In the genomic region with DNA sequence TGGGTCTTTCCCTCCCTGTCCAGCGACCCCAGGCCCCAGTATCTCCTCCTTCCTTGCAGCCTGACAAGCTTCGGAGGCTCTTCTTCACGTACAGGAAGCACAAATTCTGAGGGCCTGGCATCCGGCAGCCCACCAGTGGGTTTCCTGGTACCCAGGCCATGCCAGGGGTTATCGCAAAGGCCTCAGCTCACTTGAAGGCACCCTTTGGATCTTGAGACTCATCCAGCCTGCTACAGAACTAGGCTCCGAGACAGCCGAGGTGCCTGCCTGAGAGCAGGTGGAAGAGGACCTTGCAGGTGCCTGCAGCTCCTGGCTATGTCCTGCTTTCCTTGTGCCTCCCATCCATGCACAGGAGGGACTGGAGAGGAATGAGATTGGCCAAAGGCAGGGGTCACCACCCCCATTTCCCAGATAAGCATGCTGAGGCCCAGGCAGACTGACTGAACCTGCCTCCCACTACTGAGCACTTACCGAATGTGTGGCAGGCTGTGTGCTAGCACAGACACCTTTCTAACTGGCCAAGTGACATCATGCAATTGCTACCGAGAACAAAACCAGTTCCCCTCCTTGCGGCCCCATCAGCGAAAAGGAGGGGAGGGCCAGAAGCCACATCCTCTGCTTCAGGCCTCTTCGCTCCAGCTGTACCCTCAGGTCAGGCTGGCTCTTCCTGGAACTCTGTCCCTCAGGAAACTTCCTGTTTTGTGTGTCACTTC, we compare ENCODE assay signal across 1 cellular context.
TF ChIP-seq lines count a peak whose summit lies in the region.

No MANE protein-coding gene starts in this region.

TF ChIP-seq in GM12878, 131 proteins besides CTCF, POLR2A, EP300 and RAD21:
- TF ChIP-seq SMARCA5 (IDR thresholded peaks at IDR 0.05) (peak; percentile 98), TCF12 (IDR thresholded peaks at IDR 0.05; ENCODE audit: low read depth, low read length) (peak; percentile 66; the same call in 1 of the 2 replicates), PML (IDR thresholded peaks at IDR 0.05; ENCODE audit: low read length) (no peak), ETV6 (conservative IDR thresholded peaks at IDR 0.05 in 1 of 2, IDR thresholded peaks at IDR 0.05 in 1 of 2; ENCODE audit: borderline replicate concordance in 1 of 2, low read depth in 1 of 2) (peak in 1 of 2 experiments; percentile 87; a peak in 2 of 4 replicates), RCOR1 (conservative IDR thresholded peaks at IDR 0.05; ENCODE audit: low read depth, low read length) (0 out of 2 replicates have a peak, but pooled peaks have one; percentile 65), MTA2 (IDR thresholded peaks at IDR 0.05; ENCODE audit: low read depth) (0 out of 2 replicates have a peak, but pooled peaks have one; percentile 46), HDGF (IDR thresholded peaks at IDR 0.05) (peak; percentile 88), SMC3 (IDR thresholded peaks at IDR 0.05; ENCODE audit: borderline replicate concordance, low read length) (peak; percentile 22; the same call in 1 of the 2 replicates), IRF4 (IDR thresholded peaks at IDR 0.05; ENCODE audit: low read depth, low read length) (peak; percentile 65; the same call in 1 of the 2 replicates), RUNX3 (IDR thresholded peaks at IDR 0.05; ENCODE audit: low read length) (peak; percentile 90), JUNB (IDR thresholded peaks at IDR 0.05) (peak; percentile 26; the same call in 1 of the 2 replicates), CREM (IDR thresholded peaks at IDR 0.05; ENCODE audit: low read depth) (peak; percentile 68; the same call in 1 of the 2 replicates), ZNF217 (IDR thresholded peaks at IDR 0.05) (peak; percentile 72; the same call in 1 of the 2 replicates), NBN (IDR thresholded peaks at IDR 0.05) (peak; percentile 89; the same call in 1 of the 2 replicates), CBFB (IDR thresholded peaks at IDR 0.05; ENCODE audit: low read depth) (no peak), BHLHE40 (IDR thresholded peaks at IDR 0.05; ENCODE audit: borderline replicate concordance in 1 of 2, low read depth in 2 of 2, low read length in 1 of 2) (peak in 1 of 2 experiments; percentile 45; a peak in 1 of 4 replicates), JUND (IDR thresholded peaks at IDR 0.05; ENCODE audit: low read depth, low read length) (peak; percentile 49; the same call in 1 of the 2 replicates), RB1 (IDR thresholded peaks at IDR 0.05; ENCODE audit: borderline replicate concordance) (no peak), TARDBP (IDR thresholded peaks at IDR 0.05; ENCODE audit: borderline replicate concordance) (no peak), CREB1 (IDR thresholded peaks at IDR 0.05; ENCODE audit: low read depth) (peak; percentile 70), NR2F1 (conservative IDR thresholded peaks at IDR 0.05) (peak; percentile 57), ASH2L (IDR thresholded peaks at IDR 0.05; ENCODE audit: borderline replicate concordance, low read depth) (no peak), EGR1 (IDR thresholded peaks at IDR 0.05; ENCODE audit: borderline replicate concordance in 1 of 2, low read depth in 2 of 2, low read length in 2 of 2) (no peak), ATF7 (IDR thresholded peaks at IDR 0.05; ENCODE audit: low read depth) (peak; percentile 98), BCL11A (IDR thresholded peaks at IDR 0.05; ENCODE audit: low read depth, low read length) (peak; percentile 49; the same call in 1 of the 2 replicates), NFXL1 (IDR thresholded peaks at IDR 0.05; ENCODE audit: borderline replicate concordance) (no peak), DPF2 (IDR thresholded peaks at IDR 0.05) (peak; percentile 70), MEF2A (IDR thresholded peaks at IDR 0.05; ENCODE audit: insufficient read depth, low read depth, low read length) (no peak), POU2F2 (IDR thresholded peaks at IDR 0.05; ENCODE audit: borderline replicate concordance, low read depth, low read length) (peak; percentile 8; the same call in 1 of the 3 replicates), SPI1 (IDR thresholded peaks at IDR 0.05; ENCODE audit: borderline replicate concordance, insufficient read depth, low read depth, low read length) (peak; percentile 85), EED (IDR thresholded peaks at IDR 0.05; ENCODE audit: low read depth) (peak; percentile 90), MXI1 (IDR thresholded peaks at IDR 0.05; ENCODE audit: low read depth, low read length) (peak; percentile 55; the same call in 1 of the 2 replicates), SP1 (IDR thresholded peaks at IDR 0.05; ENCODE audit: low read depth, low read length) (peak; percentile 38), GABPA (IDR thresholded peaks at IDR 0.05; ENCODE audit: low read depth) (no peak), IKZF2 (IDR thresholded peaks at IDR 0.05) (peak; percentile 75 to 82; a peak in 3 of 4 replicates), ZNF24 (IDR thresholded peaks at IDR 0.05) (peak; percentile 77), FOXM1 (IDR thresholded peaks at IDR 0.05; ENCODE audit: low read depth, low read length) (no peak), NFYA (IDR thresholded peaks at IDR 0.05; ENCODE audit: borderline replicate concordance, low read depth, low read length) (no peak), IKZF1 (conservative IDR thresholded peaks at IDR 0.05) (peak; percentile 88)
- TF ChIP-seq, protein P1, sequence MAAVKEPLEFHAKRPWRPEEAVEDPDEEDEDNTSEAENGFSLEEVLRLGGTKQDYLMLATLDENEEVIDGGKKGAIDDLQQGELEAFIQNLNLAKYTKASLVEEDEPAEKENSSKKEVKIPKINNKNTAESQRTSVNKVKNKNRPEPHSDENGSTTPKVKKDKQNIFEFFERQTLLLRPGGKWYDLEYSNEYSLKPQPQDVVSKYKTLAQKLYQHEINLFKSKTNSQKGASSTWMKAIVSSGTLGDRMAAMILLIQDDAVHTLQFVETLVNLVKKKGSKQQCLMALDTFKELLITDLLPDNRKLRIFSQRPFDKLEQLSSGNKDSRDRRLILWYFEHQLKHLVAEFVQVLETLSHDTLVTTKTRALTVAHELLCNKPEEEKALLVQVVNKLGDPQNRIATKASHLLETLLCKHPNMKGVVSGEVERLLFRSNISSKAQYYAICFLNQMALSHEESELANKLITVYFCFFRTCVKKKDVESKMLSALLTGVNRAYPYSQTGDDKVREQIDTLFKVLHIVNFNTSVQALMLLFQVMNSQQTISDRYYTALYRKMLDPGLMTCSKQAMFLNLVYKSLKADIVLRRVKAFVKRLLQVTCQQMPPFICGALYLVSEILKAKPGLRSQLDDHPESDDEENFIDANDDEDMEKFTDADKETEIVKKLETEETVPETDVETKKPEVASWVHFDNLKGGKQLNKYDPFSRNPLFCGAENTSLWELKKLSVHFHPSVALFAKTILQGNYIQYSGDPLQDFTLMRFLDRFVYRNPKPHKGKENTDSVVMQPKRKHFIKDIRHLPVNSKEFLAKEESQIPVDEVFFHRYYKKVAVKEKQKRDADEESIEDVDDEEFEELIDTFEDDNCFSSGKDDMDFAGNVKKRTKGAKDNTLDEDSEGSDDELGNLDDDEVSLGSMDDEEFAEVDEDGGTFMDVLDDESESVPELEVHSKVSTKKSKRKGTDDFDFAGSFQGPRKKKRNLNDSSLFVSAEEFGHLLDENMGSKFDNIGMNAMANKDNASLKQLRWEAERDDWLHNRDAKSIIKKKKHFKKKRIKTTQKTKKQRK (IDR thresholded peaks at IDR 0.05; ENCODE audit: low read depth, low read length): no peak
- TF ChIP-seq, protein P2, sequence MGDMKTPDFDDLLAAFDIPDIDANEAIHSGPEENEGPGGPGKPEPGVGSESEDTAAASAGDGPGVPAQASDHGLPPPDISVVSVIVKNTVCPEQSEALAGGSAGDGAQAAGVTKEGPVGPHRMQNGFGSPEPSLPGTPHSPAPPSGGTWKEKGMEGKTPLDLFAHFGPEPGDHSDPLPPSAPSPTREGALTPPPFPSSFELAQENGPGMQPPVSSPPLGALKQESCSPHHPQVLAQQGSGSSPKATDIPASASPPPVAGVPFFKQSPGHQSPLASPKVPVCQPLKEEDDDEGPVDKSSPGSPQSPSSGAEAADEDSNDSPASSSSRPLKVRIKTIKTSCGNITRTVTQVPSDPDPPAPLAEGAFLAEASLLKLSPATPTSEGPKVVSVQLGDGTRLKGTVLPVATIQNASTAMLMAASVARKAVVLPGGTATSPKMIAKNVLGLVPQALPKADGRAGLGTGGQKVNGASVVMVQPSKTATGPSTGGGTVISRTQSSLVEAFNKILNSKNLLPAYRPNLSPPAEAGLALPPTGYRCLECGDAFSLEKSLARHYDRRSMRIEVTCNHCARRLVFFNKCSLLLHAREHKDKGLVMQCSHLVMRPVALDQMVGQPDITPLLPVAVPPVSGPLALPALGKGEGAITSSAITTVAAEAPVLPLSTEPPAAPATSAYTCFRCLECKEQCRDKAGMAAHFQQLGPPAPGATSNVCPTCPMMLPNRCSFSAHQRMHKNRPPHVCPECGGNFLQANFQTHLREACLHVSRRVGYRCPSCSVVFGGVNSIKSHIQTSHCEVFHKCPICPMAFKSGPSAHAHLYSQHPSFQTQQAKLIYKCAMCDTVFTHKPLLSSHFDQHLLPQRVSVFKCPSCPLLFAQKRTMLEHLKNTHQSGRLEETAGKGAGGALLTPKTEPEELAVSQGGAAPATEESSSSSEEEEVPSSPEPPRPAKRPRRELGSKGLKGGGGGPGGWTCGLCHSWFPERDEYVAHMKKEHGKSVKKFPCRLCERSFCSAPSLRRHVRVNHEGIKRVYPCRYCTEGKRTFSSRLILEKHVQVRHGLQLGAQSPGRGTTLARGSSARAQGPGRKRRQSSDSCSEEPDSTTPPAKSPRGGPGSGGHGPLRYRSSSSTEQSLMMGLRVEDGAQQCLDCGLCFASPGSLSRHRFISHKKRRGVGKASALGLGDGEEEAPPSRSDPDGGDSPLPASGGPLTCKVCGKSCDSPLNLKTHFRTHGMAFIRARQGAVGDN (IDR thresholded peaks at IDR 0.05): peak; percentile 91
- TF ChIP-seq, protein P3, sequence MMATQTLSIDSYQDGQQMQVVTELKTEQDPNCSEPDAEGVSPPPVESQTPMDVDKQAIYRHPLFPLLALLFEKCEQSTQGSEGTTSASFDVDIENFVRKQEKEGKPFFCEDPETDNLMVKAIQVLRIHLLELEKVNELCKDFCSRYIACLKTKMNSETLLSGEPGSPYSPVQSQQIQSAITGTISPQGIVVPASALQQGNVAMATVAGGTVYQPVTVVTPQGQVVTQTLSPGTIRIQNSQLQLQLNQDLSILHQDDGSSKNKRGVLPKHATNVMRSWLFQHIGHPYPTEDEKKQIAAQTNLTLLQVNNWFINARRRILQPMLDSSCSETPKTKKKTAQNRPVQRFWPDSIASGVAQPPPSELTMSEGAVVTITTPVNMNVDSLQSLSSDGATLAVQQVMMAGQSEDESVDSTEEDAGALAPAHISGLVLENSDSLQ (IDR thresholded peaks at IDR 0.05): peak; percentile 29; the same call in 1 of the 2 replicates
- TF ChIP-seq, protein P4, sequence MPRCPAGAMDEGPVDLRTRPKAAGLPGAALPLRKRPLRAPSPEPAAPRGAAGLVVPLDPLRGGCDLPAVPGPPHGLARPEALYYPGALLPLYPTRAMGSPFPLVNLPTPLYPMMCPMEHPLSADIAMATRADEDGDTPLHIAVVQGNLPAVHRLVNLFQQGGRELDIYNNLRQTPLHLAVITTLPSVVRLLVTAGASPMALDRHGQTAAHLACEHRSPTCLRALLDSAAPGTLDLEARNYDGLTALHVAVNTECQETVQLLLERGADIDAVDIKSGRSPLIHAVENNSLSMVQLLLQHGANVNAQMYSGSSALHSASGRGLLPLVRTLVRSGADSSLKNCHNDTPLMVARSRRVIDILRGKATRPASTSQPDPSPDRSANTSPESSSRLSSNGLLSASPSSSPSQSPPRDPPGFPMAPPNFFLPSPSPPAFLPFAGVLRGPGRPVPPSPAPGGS (IDR thresholded peaks at IDR 0.05; ENCODE audit: borderline replicate concordance, insufficient read depth, low read depth, low read length, poor library complexity, severe bottlenecking): no peak
- TF ChIP-seq, protein P5, sequence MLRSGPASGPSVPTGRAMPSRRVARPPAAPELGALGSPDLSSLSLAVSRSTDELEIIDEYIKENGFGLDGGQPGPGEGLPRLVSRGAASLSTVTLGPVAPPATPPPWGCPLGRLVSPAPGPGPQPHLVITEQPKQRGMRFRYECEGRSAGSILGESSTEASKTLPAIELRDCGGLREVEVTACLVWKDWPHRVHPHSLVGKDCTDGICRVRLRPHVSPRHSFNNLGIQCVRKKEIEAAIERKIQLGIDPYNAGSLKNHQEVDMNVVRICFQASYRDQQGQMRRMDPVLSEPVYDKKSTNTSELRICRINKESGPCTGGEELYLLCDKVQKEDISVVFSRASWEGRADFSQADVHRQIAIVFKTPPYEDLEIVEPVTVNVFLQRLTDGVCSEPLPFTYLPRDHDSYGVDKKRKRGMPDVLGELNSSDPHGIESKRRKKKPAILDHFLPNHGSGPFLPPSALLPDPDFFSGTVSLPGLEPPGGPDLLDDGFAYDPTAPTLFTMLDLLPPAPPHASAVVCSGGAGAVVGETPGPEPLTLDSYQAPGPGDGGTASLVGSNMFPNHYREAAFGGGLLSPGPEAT (IDR thresholded peaks at IDR 0.05; ENCODE audit: low read depth): peak; percentile 60; the same call in 1 of the 2 replicates
- TF ChIP-seq, protein P6, sequence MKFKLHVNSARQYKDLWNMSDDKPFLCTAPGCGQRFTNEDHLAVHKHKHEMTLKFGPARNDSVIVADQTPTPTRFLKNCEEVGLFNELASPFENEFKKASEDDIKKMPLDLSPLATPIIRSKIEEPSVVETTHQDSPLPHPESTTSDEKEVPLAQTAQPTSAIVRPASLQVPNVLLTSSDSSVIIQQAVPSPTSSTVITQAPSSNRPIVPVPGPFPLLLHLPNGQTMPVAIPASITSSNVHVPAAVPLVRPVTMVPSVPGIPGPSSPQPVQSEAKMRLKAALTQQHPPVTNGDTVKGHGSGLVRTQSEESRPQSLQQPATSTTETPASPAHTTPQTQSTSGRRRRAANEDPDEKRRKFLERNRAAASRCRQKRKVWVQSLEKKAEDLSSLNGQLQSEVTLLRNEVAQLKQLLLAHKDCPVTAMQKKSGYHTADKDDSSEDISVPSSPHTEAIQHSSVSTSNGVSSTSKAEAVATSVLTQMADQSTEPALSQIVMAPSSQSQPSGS (IDR thresholded peaks at IDR 0.05; ENCODE audit: low read length): peak; percentile 74
- TF ChIP-seq, protein P7, sequence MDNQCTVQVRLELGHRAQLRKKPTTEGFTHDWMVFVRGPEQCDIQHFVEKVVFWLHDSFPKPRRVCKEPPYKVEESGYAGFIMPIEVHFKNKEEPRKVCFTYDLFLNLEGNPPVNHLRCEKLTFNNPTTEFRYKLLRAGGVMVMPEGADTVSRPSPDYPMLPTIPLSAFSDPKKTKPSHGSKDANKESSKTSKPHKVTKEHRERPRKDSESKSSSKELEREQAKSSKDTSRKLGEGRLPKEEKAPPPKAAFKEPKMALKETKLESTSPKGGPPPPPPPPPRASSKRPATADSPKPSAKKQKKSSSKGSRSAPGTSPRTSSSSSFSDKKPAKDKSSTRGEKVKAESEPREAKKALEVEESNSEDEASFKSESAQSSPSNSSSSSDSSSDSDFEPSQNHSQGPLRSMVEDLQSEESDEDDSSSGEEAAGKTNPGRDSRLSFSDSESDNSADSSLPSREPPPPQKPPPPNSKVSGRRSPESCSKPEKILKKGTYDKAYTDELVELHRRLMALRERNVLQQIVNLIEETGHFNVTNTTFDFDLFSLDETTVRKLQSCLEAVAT (IDR thresholded peaks at IDR 0.05): peak; percentile 62; the same call in 1 of the 2 replicates
